ENCODE assay signal across 8 cellular contexts in genomic region chr1:228059536-228060457, GRCh38. TPM values are rescaled to one million over a fixed set of nuclear protein-coding genes. Genes with fewer than 3 reads are reported as not detected.
DNase-seq lines count a peak whose midpoint lies in the region; ATAC-seq and TF ChIP-seq lines count a peak whose summit lies in the region.

No MANE protein-coding gene starts in this region.

- peak; percentile 62 to 83 (median 66) for DNase-seq in CD4-positive, alpha-beta memory T cell
- DNase-seq in Jurkat, Clone E6-1 (ENCODE audit: low read depth, low spot score): peak; percentile 28
- DNase-seq in activated CD4-positive, alpha-beta T cell treated with anti-CD3 and anti-CD28 coated beads for 1 hour: peak; percentile 50
- DNase-seq in ecto neural progenitor cell (ENCODE audit: low spot score) (peak; percentile 90), naive B cell (no peak), thoracic aorta (ENCODE audit: low spot score) (no peak)

- H3K27me3 Mint-ChIP-seq in CD4-positive, alpha-beta memory T cell: peaks cover 10 to 23% of the 10 kb centered on the region in 2 donors
- peaks cover 35 to 78% (median 52%) of the 10 kb centered on the region in 3 donors for H3K27me3 Mint-ChIP-seq in naive B cell

- H3K27me3 ChIP-seq in CD4-positive, alpha-beta memory T cell (ENCODE audit: insufficient read depth, low read length): peaks cover 16% of the 10 kb centered on the region
- H3K27me3 ChIP-seq in thoracic aorta (replicated peaks; ENCODE audit: insufficient read depth): peaks cover 25% of the 10 kb centered on the region

- H3K27ac Mint-ChIP-seq in CD4-positive, alpha-beta memory T cell: peak overlapping the region in 6 of 7 donors; percentile 37 to 77 (median 71)
- H3K27ac Mint-ChIP-seq in naive B cell: peak overlapping the region in 5 of 6 donors; percentile 60 to 87 (median 62)

- TF ChIP-seq CTCF in thoracic aorta (IDR thresholded peaks at IDR 0.05): no peak

- H3K4me3 Mint-ChIP-seq in CD4-positive, alpha-beta memory T cell: peak overlapping the region; percentile 64 to 79 (median 76)
- peak overlapping the region; percentile 34 to 83 (median 71) for H3K4me3 Mint-ChIP-seq in naive B cell

- CTCF ChIA-PET in CD4-positive, alpha-beta memory T cell (lab: Charles Lee; ENCODE audit: partially characterized antibody): no interaction called here

- intact Hi-C loops in CD4-positive, alpha-beta memory T cell (cut with micrococcal nuclease): loop anchor here (1.0 to 2.0 kb wide), 2 partner anchors 15 to 23 kb away; partner anchors contain the start of gene ARF1

- peaks cover 24% of the 10 kb centered on the region for H3K4me1 ChIP-seq in CD4-positive, alpha-beta memory T cell (ENCODE audit: insufficient read depth, low read length)
- peaks cover 0 to 10% of the 10 kb centered on the region in 2 donors for H3K4me1 ChIP-seq in thoracic aorta (ENCODE audit: control insufficient read depth in 1 of 2, low read depth in 2 of 2)

- ATAC-seq in naive B cell (ENCODE audit: low read depth in 2 of 2): peak; percentile 7 to 23
- ATAC-seq in thoracic aorta (ENCODE audit: insufficient number of reproducible peaks, low FRiP score, low read depth): no peak
- ATAC-seq in GM21619 (IDR thresholded peaks at IDR 0.05; ENCODE audit: unreplicated experiment): no peak
- ATAC-seq in GM19455 (IDR thresholded peaks at IDR 0.05; ENCODE audit: unreplicated experiment): no peak

- peak overlapping the region; percentile 36 to 55 for H3K4me3 ChIP-seq in CD4-positive, alpha-beta memory T cell (ENCODE audit: low read length in 2 of 2)
- H3K4me3 ChIP-seq in Jurkat, Clone E6-1 (ENCODE audit: low read length): no peak overlapping the region
- H3K4me3 ChIP-seq in thoracic aorta: peak overlapping the region; percentile 49

- no peaks in the 10 kb centered on the region for H3K9me3 Mint-ChIP-seq in CD4-positive, alpha-beta memory T cell
- peaks cover 0 to 5% (median 0%) of the 10 kb centered on the region in 7 donors for H3K9me3 Mint-ChIP-seq in naive B cell

- H3K36me3 ChIP-seq in CD4-positive, alpha-beta memory T cell (ENCODE audit: insufficient read depth, low read length): no peaks in the 10 kb centered on the region
- H3K36me3 ChIP-seq in thoracic aorta: no peaks in the 10 kb centered on the region

- H3K27ac ChIP-seq in CD4-positive, alpha-beta memory T cell (ENCODE audit: low read depth, low read length): no peak overlapping the region
- H3K27ac ChIP-seq in thoracic aorta: no peak overlapping the region

- peaks cover 5 to 18% (median 12%) of the 10 kb centered on the region in 4 donors for H3K4me1 Mint-ChIP-seq in CD4-positive, alpha-beta memory T cell
- peaks cover 5 to 16% (median 11%) of the 10 kb centered on the region in 3 donors for H3K4me1 Mint-ChIP-seq in naive B cell

- H3K36me3 Mint-ChIP-seq in CD4-positive, alpha-beta memory T cell: no peaks in the 10 kb centered on the region
- H3K36me3 Mint-ChIP-seq in naive B cell: peaks cover 0 to 8% of the 10 kb centered on the region in 2 donors

- no peaks in the 10 kb centered on the region for H3K9me3 ChIP-seq in CD4-positive, alpha-beta memory T cell (ENCODE audit: control insufficient read depth in 1 of 2, low read length in 2 of 2)
- H3K9me3 ChIP-seq in thoracic aorta: no peaks in the 10 kb centered on the region

- POLR2A ChIA-PET in CD4-positive, alpha-beta memory T cell (lab: Charles Lee; ENCODE audit: partially characterized antibody): interaction anchor here (0.9 to 2.3 kb wide), 3 partner anchors 17 to 50 kb away, joined by 3 to 7 read pairs (median 6); partner anchors contain the start of genes ARF1 and MRPL55

RNA-seq across cellular contexts. Expression of gene ARF1, which starts 22.7 kb away (rescaled TPM):
- total RNA-seq in CD4-positive, alpha-beta memory T cell: 100 to 1,000 TPM; 265 to 270 TPM
- polyA plus RNA-seq in CD4-positive, alpha-beta memory T cell: 100 to 1,000 TPM; 493 to 600 TPM
- polyA plus RNA-seq in Jurkat, Clone E6-1 (2012; ENCODE audit: insufficient read depth, insufficient read length): 357 TPM
- polyA plus RNA-seq in naive B cell (ENCODE audit: low read depth in 6 of 6): 100 to 1,000 TPM; 412 to 563 (median 456) TPM
- total RNA-seq in thoracic aorta: 100 to 1,000 TPM; 366 to 375 TPM

RNA-seq across cellular contexts. Expression of gene C1orf35, which starts 43.3 kb away (rescaled TPM):
- total RNA-seq in CD4-positive, alpha-beta memory T cell: 10 to 100 TPM; 28.5 to 30.7 TPM
- polyA plus RNA-seq in CD4-positive, alpha-beta memory T cell: 10 to 100 TPM; 16.4 to 20.0 TPM
- 43.3 TPM for polyA plus RNA-seq in Jurkat, Clone E6-1 (2012; ENCODE audit: insufficient read depth, insufficient read length)
- polyA plus RNA-seq in naive B cell (ENCODE audit: low read depth in 6 of 6): 10 to 100 TPM in 4 of 6 donors, 1 to 10 TPM in 2; 8.7 to 20.1 (median 13.1) TPM
- total RNA-seq in thoracic aorta: 1 to 10 TPM; 9.1 to 9.7 TPM

RNA-seq across cellular contexts. Expression of gene MRPL55, which starts 49.3 kb away (rescaled TPM):
- total RNA-seq in CD4-positive, alpha-beta memory T cell: 10 to 100 TPM; 57.8 to 64.5 TPM
- polyA plus RNA-seq in CD4-positive, alpha-beta memory T cell: 100 to 1,000 TPM; 108 to 157 TPM
- polyA plus RNA-seq in Jurkat, Clone E6-1 (2012; ENCODE audit: insufficient read depth, insufficient read length): 129 TPM
- polyA plus RNA-seq in naive B cell (ENCODE audit: low read depth in 6 of 6): 100 to 1,000 TPM in 5 of 6 donors, 10 to 100 TPM in 1; 98.2 to 211 (median 121) TPM
- 10 to 100 TPM; 32.4 to 79.3 TPM for total RNA-seq in thoracic aorta

RNA-seq across cellular contexts. Expression of gene WNT3A, which starts 53.0 kb away (rescaled TPM):
- not detected for total RNA-seq in CD4-positive, alpha-beta memory T cell
- not detected for polyA plus RNA-seq in CD4-positive, alpha-beta memory T cell
- not detected for polyA plus RNA-seq in Jurkat, Clone E6-1 (2012; ENCODE audit: insufficient read depth, insufficient read length)
- not detected for polyA plus RNA-seq in naive B cell (ENCODE audit: low read depth in 6 of 6)
- not detected for total RNA-seq in thoracic aorta

Comparison
In these comparisons a context has a peak if more than half of its experiments do, and no peak if none do; other contexts are left out.
1. DNase-seq: peak in CD4-positive, alpha-beta memory T cell (5 of 5), Jurkat, Clone E6-1 (single experiment), activated CD4-positive, alpha-beta T cell treated with anti-CD3 and anti-CD28 coated beads for 1 hour (single experiment) and ecto neural progenitor cell (single experiment); none in naive B cell (single experiment) and thoracic aorta (single experiment).
2. ATAC-seq: peak in naive B cell (2 of 2); none in thoracic aorta (single experiment), GM21619 (single experiment) and GM19455 (single experiment).